20 cellular contexts compared by ENCODE assay signal in the genomic region with DNA sequence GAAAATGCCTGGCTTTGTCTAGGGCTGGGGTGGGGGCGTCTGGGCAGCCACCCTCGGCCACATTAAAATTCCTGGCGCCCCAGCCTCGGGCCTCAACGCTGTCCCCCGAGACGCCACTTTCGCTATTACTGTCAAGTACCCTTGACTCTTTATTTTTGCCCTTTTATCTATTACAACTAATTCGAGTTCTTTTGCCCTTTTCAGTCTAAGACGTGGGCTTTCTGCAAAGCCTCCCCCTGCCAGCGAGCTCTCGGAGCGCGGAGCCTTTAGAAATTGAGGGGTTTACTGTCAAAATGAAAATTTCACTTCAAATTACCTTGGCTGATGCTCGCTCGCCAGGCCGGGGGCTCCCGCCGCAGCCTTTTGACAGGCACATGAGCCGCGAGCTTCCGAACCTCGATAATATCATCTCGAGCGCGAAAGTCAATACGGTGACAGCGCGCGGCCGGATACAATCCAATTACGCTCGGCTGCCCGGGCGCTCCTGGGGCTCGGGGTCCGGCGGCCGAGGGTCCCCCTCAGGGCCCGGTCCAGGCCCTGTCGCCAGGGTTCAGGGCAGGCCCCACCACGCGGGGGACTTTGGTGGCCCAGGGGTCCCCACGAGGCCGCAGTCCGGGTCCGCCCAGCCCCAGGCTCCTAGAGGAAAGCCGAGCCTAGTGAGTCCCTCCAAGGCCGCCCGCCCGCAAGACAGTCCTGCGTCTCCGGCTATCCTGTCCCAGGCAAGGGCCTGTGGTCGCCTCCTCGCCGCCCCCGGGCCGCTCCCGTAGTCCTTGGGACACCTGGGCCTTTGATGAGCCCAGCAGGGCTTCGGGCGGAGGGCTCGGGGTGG. TPM values are rescaled to one million over a fixed set of nuclear protein-coding genes. Genes with fewer than 3 reads are reported as not detected.
DNase-seq lines count a peak whose midpoint lies in the region; ATAC-seq and TF ChIP-seq lines count a peak whose summit lies in the region.
"Had no signal": no experiment of that assay in that cellular context is flagged by ENCODE, and none has a peak within 500 bp of the region (broad histone marks: within the 10 kb centered on the region; RNA-seq: fewer than 3 reads in every experiment).

No MANE protein-coding gene starts in this region.

- no peak overlapping the region for H3K27ac Mint-ChIP-seq in activated T-cell treated with anti-CD3 and anti-CD28 coated beads, Interleukin-2, amount 50 U/mL, for 24 hours
- H3K27ac Mint-ChIP-seq: activated naive CD8-positive, alpha-beta T cell treated with anti-CD3 and anti-CD28 coated beads for 36 hours had no signal

- CTCF ChIA-PET in OCI-LY7 (lab: Charles Lee; ENCODE audit: unreplicated experiment), result no interaction called here

- H3K4me3 Mint-ChIP-seq in activated T-cell treated with anti-CD3 and anti-CD28 coated beads, Interleukin-2, amount 50 U/mL, for 24 hours, result peak overlapping the region; percentile 18
- no peak overlapping the region for H3K4me3 Mint-ChIP-seq in activated T-cell treated with anti-CD3 and anti-CD28 coated beads, Interleukin-2, amount 50 U/mL, for 4 hours
- H3K4me3 Mint-ChIP-seq: activated naive CD8-positive, alpha-beta T cell treated with anti-CD3 and anti-CD28 coated beads for 36 hours had no signal

- no peaks in the 10 kb centered on the region for H3K9me3 ChIP-seq in OCI-LY7 (ENCODE audit: low read length)
- H3K9me3 ChIP-seq in iPS-18a (ENCODE audit: control insufficient read depth, low read depth, low read length), result no peaks in the 10 kb centered on the region
- H3K9me3 ChIP-seq in gastrocnemius medialis, result no peaks in the 10 kb centered on the region
- H3K9me3 ChIP-seq: colonic mucosa, vagina had no signal

- no peak overlapping the region for H2AFZ ChIP-seq in OCI-LY7 (ENCODE audit: low read length)

- ATAC-seq in activated T-cell treated with anti-CD3 and anti-CD28 coated beads, Interleukin-2, amount 50 U/mL, for 4 hours, result no peak
- ATAC-seq in gastrocnemius medialis, result no peak

- H3K79me2 ChIP-seq in OCI-LY7 (ENCODE audit: insufficient read depth, low read depth, low read length), result no peaks in the 10 kb centered on the region

- no peak for DNase-seq in activated T-cell treated with anti-CD3 and anti-CD28 coated beads, Interleukin-2, amount 50 U/mL, for 24 hours
- DNase-seq in activated T-cell treated with anti-CD3 and anti-CD28 coated beads, Interleukin-2, amount 50 U/mL, for 4 hours, result no peak
- DNase-seq in OCI-LY7 (ENCODE audit: low spot score) (no peak), gastrocnemius medialis (no peak), NCI-H2029 (lab: John Stamatoyannopoulos, UW) (no peak), SW 1271 (lab: John Stamatoyannopoulos, UW) (no peak)
- DNase-seq in activated CD4-positive, alpha-beta T cell treated with anti-CD3 and anti-CD28 coated beads for 48 hours, result no peak
- DNase-seq: ACHN; activated CD4-positive, alpha-beta T cell treated with anti-CD3 and anti-CD28 coated beads, Interleukin-2, amount 50 U/mL, for 48 hours; colonic mucosa; DND-41; kidney; NCI-H2107; OCI-M1 had no signal

- H3K9me3 Mint-ChIP-seq in activated T-cell treated with anti-CD3 and anti-CD28 coated beads, Interleukin-2, amount 50 U/mL, for 24 hours, result no peaks in the 10 kb centered on the region
- H3K9me3 Mint-ChIP-seq in activated T-cell treated with anti-CD3 and anti-CD28 coated beads, Interleukin-2, amount 50 U/mL, for 4 hours, result no peaks in the 10 kb centered on the region
- H3K9me3 Mint-ChIP-seq: activated naive CD8-positive, alpha-beta T cell treated with anti-CD3 and anti-CD28 coated beads for 36 hours had no signal

- no peak overlapping the region for H3K27ac ChIP-seq in OCI-LY7 (ENCODE audit: low read depth, low read length, poor library complexity, severe bottlenecking)
- H3K27ac ChIP-seq in iPS-18a (ENCODE audit: low read length), result no peak overlapping the region
- H3K27ac ChIP-seq in gastrocnemius medialis, result no peak overlapping the region
- H3K27ac ChIP-seq: colonic mucosa, KMS-11, vagina had no signal

- intact Hi-C loops in OCI-LY7 (cut with micrococcal nuclease; ENCODE audit: unreplicated experiment) (loop anchor here (10.0 kb wide), 1 partner anchor 111 kb away; no protein-coding TSS in a partner anchor), gastrocnemius medialis (cut with DNase I; ENCODE audit: low total_unique reads) (no loop called here)

- peaks cover 11% of the 10 kb centered on the region for H3K4me1 Mint-ChIP-seq in activated T-cell treated with anti-CD3 and anti-CD28 coated beads, Interleukin-2, amount 50 U/mL, for 24 hours (ENCODE audit: low read depth)
- peaks cover 7% of the 10 kb centered on the region for H3K4me1 Mint-ChIP-seq in activated T-cell treated with anti-CD3 and anti-CD28 coated beads, Interleukin-2, amount 50 U/mL, for 4 hours (ENCODE audit: low read depth)

- TF ChIP-seq CTCF in OCI-LY7 (conservative IDR thresholded peaks at IDR 0.05; ENCODE audit: low read length), result no peak
- no peak for TF ChIP-seq CTCF in gastrocnemius medialis (IDR thresholded peaks at IDR 0.05 in 4 of 5, conservative IDR thresholded peaks at IDR 0.05 in 1 of 5)

- peaks cover 35% of the 10 kb centered on the region for H3K4me1 ChIP-seq in OCI-LY7 (ENCODE audit: insufficient read depth, low read length, poor library complexity, severe bottlenecking)
- H3K4me1 ChIP-seq in iPS-18a (ENCODE audit: control insufficient read depth, low read depth, low read length), result peaks cover 16% of the 10 kb centered on the region
- H3K4me1 ChIP-seq in gastrocnemius medialis, result peaks cover 3 to 13% of the 10 kb centered on the region in 2 donors
- H3K4me1 ChIP-seq: colonic mucosa had no signal

- no peaks in the 10 kb centered on the region for H4K20me1 ChIP-seq in OCI-LY7 (ENCODE audit: insufficient read depth, low read length)

- no peaks in the 10 kb centered on the region for H3K36me3 Mint-ChIP-seq in activated T-cell treated with anti-CD3 and anti-CD28 coated beads, Interleukin-2, amount 50 U/mL, for 24 hours (ENCODE audit: low read depth)
- H3K36me3 Mint-ChIP-seq in activated T-cell treated with anti-CD3 and anti-CD28 coated beads, Interleukin-2, amount 50 U/mL, for 4 hours (ENCODE audit: insufficient read depth), result no peaks in the 10 kb centered on the region
- H3K36me3 Mint-ChIP-seq: activated naive CD8-positive, alpha-beta T cell treated with anti-CD3 and anti-CD28 coated beads for 36 hours had no signal

- POLR2A ChIA-PET in OCI-LY7 (lab: Charles Lee), result interaction anchor here (0.7 kb wide), 1 partner anchor 81 kb away, joined by 3 read pairs; no protein-coding TSS in a partner anchor

- TF ChIP-seq POLR2A in gastrocnemius medialis (IDR thresholded peaks at IDR 0.05), result no peak

- no peaks in the 10 kb centered on the region for H3K9me2 ChIP-seq in OCI-LY7 (ENCODE audit: insufficient read depth, low read length)

- H3K4me2 ChIP-seq in OCI-LY7 (ENCODE audit: low read length), result peak overlapping the region; percentile 72
- H3K4me2 ChIP-seq: KMS-11 had no signal

- H3K27me3 ChIP-seq in iPS-18a (ENCODE audit: control insufficient read depth, insufficient read depth, low read length) (peaks cover 93% of the 10 kb centered on the region), gastrocnemius medialis (peaks cover 75 to 87% (median 76%) of the 10 kb centered on the region in 3 donors)

- peaks cover 75% of the 10 kb centered on the region for H3K27me3 Mint-ChIP-seq in activated T-cell treated with anti-CD3 and anti-CD28 coated beads, Interleukin-2, amount 50 U/mL, for 24 hours
- peaks cover 64% of the 10 kb centered on the region for H3K27me3 Mint-ChIP-seq in activated T-cell treated with anti-CD3 and anti-CD28 coated beads, Interleukin-2, amount 50 U/mL, for 4 hours (ENCODE audit: low read depth)

- BruUV-seq in OCI-LY7 (replicated peaks; lab: Mats Ljungman, UMichigan), result no TSS peak

- in situ Hi-C loops in gastrocnemius medialis (cut with MboI; ENCODE audit: low sequenced_read_pairs in 4 of 4), result no loop called here

- H3K36me3 ChIP-seq in OCI-LY7 (ENCODE audit: insufficient read depth, low read length), result no peaks in the 10 kb centered on the region
- no peaks in the 10 kb centered on the region for H3K36me3 ChIP-seq in iPS-18a (ENCODE audit: control insufficient read depth, low read depth, low read length)
- no peaks in the 10 kb centered on the region for H3K36me3 ChIP-seq in gastrocnemius medialis
- H3K36me3 ChIP-seq: colonic mucosa, vagina had no signal

- no peak overlapping the region for H3K9ac ChIP-seq in iPS-18a (ENCODE audit: low read length)
- H3K9ac ChIP-seq: KMS-11 had no signal

- H3K4me3 ChIP-seq in OCI-LY7 (ENCODE audit: low read depth, low read length, poor library complexity, severe bottlenecking) (no peak overlapping the region), iPS-18a (ENCODE audit: low read length) (peak overlapping the region; percentile 37), gastrocnemius medialis (peak overlapping the region in 3 of 4 donors; percentile 24 to 34 (median 29))
- H3K4me3 ChIP-seq: colonic mucosa had no signal

RNA-seq across cellular contexts. Expression of a gene that starts 6.7 kb away (rescaled TPM):
- total RNA-seq in activated T-cell treated with anti-CD3 and anti-CD28 coated beads, Interleukin-2, amount 50 U/mL, for 4 hours, result not detected
- not detected in 2 replicates for total RNA-seq in OCI-LY7 (2014; rRNA removed; shearing (Covaris generic))
- total RNA-seq in OCI-LY7 (2022) (not detected in 2 replicates), gastrocnemius medialis (1 to 10 TPM in 1 of 4 donors, under 1 TPM in 1, not detected in 2; 0.78 to 1.7 TPM)
- total RNA-seq: activated naive CD8-positive, alpha-beta T cell treated with anti-CD3 and anti-CD28 coated beads for 36 hours; colonic mucosa; kidney; myocyte; T-helper 2 cell treated with Interferon-gamma antibody and Interleukin-4, amounts not matched to agents 100 ng/mL and 5 ng/mL, for 36 hours had no signal
